Comparison of ENCODE assay signal across 22 cellular contexts in genomic region chr17:71286625-71287024, GRCh38.
"Had no signal": no experiment of that assay in that cellular context is flagged by ENCODE, and none has a peak within 500 bp of the region (broad histone marks: within the 10 kb centered on the region; RNA-seq: fewer than 3 reads in every experiment).

No MANE protein-coding gene starts in this region.

- H3K36me3 ChIP-seq: esophagus squamous epithelium, heart right ventricle, left lung, neutrophil, spleen, tibial nerve had no signal

- H3K27ac ChIP-seq: epithelial cell of prostate, esophagus squamous epithelium, heart right ventricle, left lung, neutrophil, spleen had no signal

- H3K27me3 ChIP-seq: esophagus squamous epithelium, left lung, neutrophil, tibial nerve had no signal

- H3K9me3 ChIP-seq: esophagus squamous epithelium, heart right ventricle, neutrophil, tibial nerve had no signal

- FAIRE-seq: bronchial epithelial cell, endometrium, islet of Langerhans had no signal

- DNase-seq: activated CD4-positive, alpha-beta T cell treated with anti-CD3 and anti-CD28 coated beads for 36 hours; activated CD4-positive, CD25-positive, alpha-beta regulatory T cell; activated CD8-positive, alpha-beta memory T cell treated with anti-CD3 and anti-CD28 coated beads, Interleukin-2, amount 10 ng/mL, durations not matched to agents 7 days and 5 days; activated CD8-positive, alpha-beta T cell treated with anti-CD3 and anti-CD28 coated beads, Interleukin-2, amount 10 ng/mL, durations not matched to agents 7 days and 5 days; activated T-cell treated with anti-CD3 and anti-CD28 coated beads, Interleukin-2, amount 50 U/mL, for 48 hours; dermis blood vessel endothelial cell; effector CD4-positive, alpha-beta T cell; esophagus squamous epithelium; foreskin melanocyte; heart right ventricle; left lung; naive B cell; spleen; stimulated activated naive CD4-positive, alpha-beta T cell; T-helper 1 cell had no signal

- H3K4me1 ChIP-seq: heart right ventricle, left lung, spleen had no signal

- H3K4me3 ChIP-seq: esophagus squamous epithelium, heart right ventricle, left lung, lung, spleen had no signal
